29 cellular contexts compared by ENCODE assay signal in genomic region chr1:3762151-3762872, GRCh38. TPM values are rescaled to one million over a fixed set of nuclear protein-coding genes. Genes with fewer than 3 reads are reported as not detected.
"Had no signal": no experiment of that assay in that cellular context is flagged by ENCODE, and none has a peak within 500 bp of the region (broad histone marks: within the 10 kb centered on the region; RNA-seq: fewer than 3 reads in every experiment).

No MANE protein-coding gene starts in this region.

- H3K9me3 Mint-ChIP-seq: activated CD4-positive, alpha-beta T cell treated with anti-CD3 and anti-CD28 coated beads, Interleukin-2, amount 10 ng/mL, durations not matched to agents 24 days and 14 days; activated naive CD4-positive, alpha-beta T cell treated with anti-CD3 and anti-CD28 coated beads, Interleukin-2, amount 50 U/mL, for 72 hours; activated naive CD8-positive, alpha-beta T cell treated with anti-CD3 and anti-CD28 coated beads, Interleukin-2, amount 50 U/mL, for 24 hours; activated T-cell treated with anti-CD3 and anti-CD28 coated beads, Interleukin-2, amount 50 U/mL, for 24 hours had no signal

- H2AFZ ChIP-seq: PC-9 had no signal

- H3K4me3 ChIP-seq: ascending aorta, body of pancreas, PC-9, SJSA1 had no signal

- H3K4me1 ChIP-seq: ascending aorta, SJSA1 had no signal

- H3K4me3 Mint-ChIP-seq: activated CD4-positive, alpha-beta T cell treated with anti-CD3 and anti-CD28 coated beads, Interleukin-2, amount 10 ng/mL, durations not matched to agents 24 days and 14 days; activated CD8-positive, alpha-beta memory T cell treated with anti-CD3 and anti-CD28 coated beads, Interleukin-2, amount 10 ng/mL, durations not matched to agents 7 days and 5 days; activated naive CD8-positive, alpha-beta T cell treated with anti-CD3 and anti-CD28 coated beads, Interleukin-2, amount 50 U/mL, for 24 hours; activated T-cell treated with anti-CD3 and anti-CD28 coated beads, Interleukin-2, amount 50 U/mL, for 24 hours; WTC11 had no signal

- H3K4me1 Mint-ChIP-seq: activated CD4-positive, alpha-beta T cell treated with anti-CD3 and anti-CD28 coated beads, Interleukin-2, amount 10 ng/mL, durations not matched to agents 24 days and 14 days; activated CD8-positive, alpha-beta memory T cell treated with anti-CD3 and anti-CD28 coated beads, Interleukin-2, amount 10 ng/mL, durations not matched to agents 7 days and 5 days; activated naive CD8-positive, alpha-beta T cell treated with anti-CD3 and anti-CD28 coated beads, Interleukin-2, amount 50 U/mL, for 24 hours had no signal

- H3K27me3 ChIP-seq: body of pancreas had no signal

- H3K36me3 Mint-ChIP-seq: activated CD8-positive, alpha-beta memory T cell treated with anti-CD3 and anti-CD28 coated beads, Interleukin-2, amount 10 ng/mL, durations not matched to agents 7 days and 5 days had no signal

- H3K36me3 ChIP-seq: ascending aorta, SJSA1 had no signal

- DNase-seq: activated CD4-positive, alpha-beta T cell treated with anti-CD3 and anti-CD28 coated beads, Interleukin-2, amount 10 ng/mL, durations not matched to agents 24 days and 14 days; activated CD4-positive, alpha-beta T cell treated with anti-CD3 and anti-CD28 coated beads, Interleukin-2, amount 50 U/mL, for 48 hours; activated CD4-positive, CD25-positive, alpha-beta regulatory T cell treated with anti-CD3 and anti-CD28 coated beads, Interleukin-2, amount 50 U/mL, for 72 hours; activated CD8-positive, alpha-beta memory T cell treated with anti-CD3 and anti-CD28 coated beads, Interleukin-2, amount 10 ng/mL, durations not matched to agents 7 days and 5 days; activated effector memory CD4-positive, alpha-beta T cell treated with anti-CD3 and anti-CD28 coated beads, Interleukin-2, amount 50 U/mL, for 16 hours; activated naive CD4-positive, alpha-beta T cell treated with Interleukin-2 at 50 U/mL for 16 hours; activated naive CD8-positive, alpha-beta T cell treated with anti-CD3 and anti-CD28 coated beads, Interleukin-2, amount 50 U/mL, for 24 hours; activated T-cell treated with anti-CD3 and anti-CD28 coated beads, Interleukin-2, amount 50 U/mL, for 24 hours; amniotic stem cell; body of pancreas; Kasumi-1; KBM-7; NCI-H1105 treated with DMSO at 0.1 percent for 48 hours; NCI-H1436 treated with DMSO at 0.1 percent for 48 hours; NCI-H187; NCI-H2081 treated with DMSO at 0.1 percent for 48 hours; NCI-H446; NCI-H524; PC-9; RPMI8226; SHP77; SW 1271 had no signal

- H3K9me3 ChIP-seq: ascending aorta, body of pancreas, SJSA1 had no signal

- FAIRE-seq: bronchial epithelial cell had no signal

- ATAC-seq: activated CD8-positive, alpha-beta memory T cell treated with anti-CD3 and anti-CD28 coated beads, Interleukin-2, amount 10 ng/mL, durations not matched to agents 7 days and 5 days; activated naive CD4-positive, alpha-beta T cell treated with anti-CD3 and anti-CD28 coated beads, Interleukin-2, amount 50 U/mL, for 72 hours; activated naive CD8-positive, alpha-beta T cell treated with anti-CD3 and anti-CD28 coated beads, Interleukin-2, amount 50 U/mL, for 24 hours; body of pancreas; SK-N-SH treated with all-trans-retinoic acid at 6 μM for 48 hours; WTC11 had no signal

- H3K4me2 ChIP-seq: PC-9 had no signal

- H3K27ac ChIP-seq: ascending aorta, body of pancreas, PC-9, SJSA1 had no signal

- H3K27ac Mint-ChIP-seq: activated CD4-positive, alpha-beta T cell treated with anti-CD3 and anti-CD28 coated beads, Interleukin-2, amount 10 ng/mL, durations not matched to agents 24 days and 14 days; activated CD8-positive, alpha-beta memory T cell treated with anti-CD3 and anti-CD28 coated beads, Interleukin-2, amount 10 ng/mL, durations not matched to agents 7 days and 5 days; activated naive CD4-positive, alpha-beta T cell treated with anti-CD3 and anti-CD28 coated beads, Interleukin-2, amount 50 U/mL, for 72 hours; activated naive CD8-positive, alpha-beta T cell treated with anti-CD3 and anti-CD28 coated beads, Interleukin-2, amount 50 U/mL, for 24 hours; activated T-cell treated with anti-CD3 and anti-CD28 coated beads, Interleukin-2, amount 50 U/mL, for 24 hours; WTC11 had no signal

RNA-seq across cellular contexts. Expression of gene CCDC27, which starts 10.1 kb away (rescaled TPM):
- total RNA-seq: activated CD4-positive, alpha-beta T cell treated with anti-CD3 and anti-CD28 coated beads, Interleukin-2, amount 10 ng/mL, durations not matched to agents 24 days and 14 days; activated CD8-positive, alpha-beta memory T cell treated with anti-CD3 and anti-CD28 coated beads, Interleukin-2, amount 10 ng/mL, durations not matched to agents 7 days and 5 days; activated naive CD4-positive, alpha-beta T cell treated with anti-CD3 and anti-CD28 coated beads, Interleukin-2, amount 50 U/mL, for 72 hours; ascending aorta; body of pancreas; bronchial epithelial cell; PC-9; SJSA1; T-helper 1 cell treated with Interleukin-12 subunit alpha and Interleukin-12 subunit beta and Interleukin-4 antibody, amounts not matched to agents 30 ng/mL and 1 ng/mL, for 36 hours had no signal

RNA-seq across cellular contexts. Expression of gene SMIM1, which starts 10.2 kb away (rescaled TPM):
- total RNA-seq: activated CD8-positive, alpha-beta memory T cell treated with anti-CD3 and anti-CD28 coated beads, Interleukin-2, amount 10 ng/mL, durations not matched to agents 7 days and 5 days; ascending aorta; bronchial epithelial cell; SJSA1; T-helper 1 cell treated with Interleukin-12 subunit alpha and Interleukin-12 subunit beta and Interleukin-4 antibody, amounts not matched to agents 30 ng/mL and 1 ng/mL, for 36 hours had no signal
